Comparison of ENCODE assay signal across 9 cellular contexts in the genomic region with DNA sequence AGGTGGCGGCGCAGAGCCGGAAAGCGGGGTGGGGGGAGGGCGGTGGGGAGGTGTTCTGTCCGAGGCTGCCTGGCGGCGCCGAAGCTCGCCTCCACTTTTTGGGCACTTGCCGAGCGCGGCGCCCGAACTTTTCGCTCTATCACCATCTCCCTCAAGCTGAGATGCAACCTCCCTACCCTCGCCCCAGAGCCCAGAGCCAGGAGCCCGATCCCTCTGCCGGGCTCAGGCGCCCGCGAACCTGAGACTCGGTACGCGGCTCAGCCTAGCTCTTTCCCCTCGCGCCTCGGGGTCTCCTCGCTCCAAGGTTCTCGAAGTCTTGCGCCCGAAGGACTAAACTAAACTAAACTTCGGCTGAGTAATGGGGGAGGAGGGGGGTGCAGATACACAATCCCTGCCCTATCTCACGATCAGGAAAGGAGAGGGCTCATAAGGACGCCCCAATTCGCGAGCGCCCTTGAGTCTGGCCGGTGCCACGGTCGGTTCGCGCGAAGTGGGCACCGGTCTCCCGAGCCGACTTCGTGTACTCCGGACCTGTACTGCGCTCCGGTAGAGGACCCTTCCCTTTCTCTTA. TPM values are rescaled to one million over a fixed set of nuclear protein-coding genes. Genes with fewer than 3 reads are reported as not detected.
DNase-seq lines count a peak whose midpoint lies in the region; ATAC-seq, FAIRE-seq and TF ChIP-seq lines count a peak whose summit lies in the region.
"Had no signal": no experiment of that assay in that cellular context is flagged by ENCODE, and none has a peak within 500 bp of the region (broad histone marks: within the 10 kb centered on the region; RNA-seq: fewer than 3 reads in every experiment).

No MANE protein-coding gene starts in this region.

- H2BK5ac ChIP-seq in H1 (ENCODE audit: low read depth, low read length), result peak overlapping the region; percentile 80

- DNase-seq in Right ventricle myocardium inferior (ENCODE audit: missing footprints) (peak; percentile 53), left cardiac atrium (no peak), H1 (ENCODE audit: low read depth in 1 of 2, low spot score in 2 of 2) (peak in 1 of 2 experiments; percentile 78), NCI-H446 treated with DMSO at 0.1 percent for 48 hours (lab: John Stamatoyannopoulos, UW) (no peak), islet precursor cell (no peak), pons (ENCODE audit: low spot score) (no peak)

- H2AFZ ChIP-seq in H1 (ENCODE audit: low read length), result no peak overlapping the region

- TF ChIP-seq EP300 in H1 (IDR thresholded peaks at IDR 0.05; ENCODE audit: borderline replicate concordance in 1 of 2, low read depth in 2 of 2, low read length in 2 of 2), result no peak

- peak overlapping the region; percentile 80; the same call in 1 of the 2 replicates for H2BK20ac ChIP-seq in H1 (ENCODE audit: low read length)

- peak overlapping the region; percentile 94 to 99 for H3K4me2 ChIP-seq in H1 (ENCODE audit: insufficient read depth in 1 of 2, low read depth in 2 of 2, low read length in 2 of 2)

- no peak overlapping the region for H3K23ac ChIP-seq in H1 (ENCODE audit: insufficient read length)

- peaks cover 8 to 27% (median 14%) of the 10 kb centered on the region in 4 experiments; a peak in 6 of 7 replicates for H3K4me1 ChIP-seq in H1 (replicated peaks in 1 of 4; ENCODE audit: control insufficient read depth in 3 of 4, insufficient read depth in 4 of 4, low read length in 3 of 4)
- H3K4me1 ChIP-seq in mucosa of rectum (ENCODE audit: control insufficient read depth in 2 of 2, insufficient read depth in 2 of 2, low read length in 2 of 2), result no peaks in the 10 kb centered on the region

- FAIRE-seq in H1 (lab: Jason Lieb, UNC), result no peak

- H3K27ac ChIP-seq in H1 (ENCODE audit: low read depth, low read length) (peak overlapping the region; percentile 75), mucosa of rectum (ENCODE audit: low read depth in 2 of 2, low read length in 2 of 2) (peak overlapping the region; percentile 61 to 66)

- ATAC-seq in Right ventricle myocardium inferior, result no peak
- no peak for ATAC-seq in left cardiac atrium
- no peak for ATAC-seq in HG03354 (IDR thresholded peaks at IDR 0.05; ENCODE audit: poor library complexity, severe bottlenecking, unreplicated experiment)
- ATAC-seq: Panc1 had no signal

- TF ChIP-seq POLR2A in H1 (IDR thresholded peaks at IDR 0.05; ENCODE audit: control extremely low read depth in 1 of 2, low read depth in 2 of 2, low read length in 2 of 2), result no peak; a peak in 1 of 3 replicates

- TF ChIP-seq RAD21 in H1 (IDR thresholded peaks at IDR 0.05 in 1 of 2, conservative IDR thresholded peaks at IDR 0.05 in 1 of 2; ENCODE audit: low read depth in 2 of 2, low read length in 2 of 2), result no peak

- intact Hi-C loops in Right ventricle myocardium inferior (cut with DNase I) (no loop called here), left cardiac atrium (cut with DNase I) (no loop called here)

- peak overlapping the region; percentile 2 for H2BK120ac ChIP-seq in H1 (replicated peaks; ENCODE audit: low read depth, low read length)

- peaks cover 3 to 31% (median 15%) of the 10 kb centered on the region in 4 experiments; a peak in 6 of 7 replicates for H3K27me3 ChIP-seq in H1 (replicated peaks in 1 of 4; ENCODE audit: control insufficient read depth in 3 of 4, extremely low read depth in 1 of 4, insufficient read depth in 3 of 4, low read length in 3 of 4)
- peaks cover 0 to 20% of the 10 kb centered on the region in 2 donors for H3K27me3 ChIP-seq in mucosa of rectum (ENCODE audit: control insufficient read depth in 2 of 2, insufficient read depth in 2 of 2, low read length in 2 of 2)

- H2BK15ac ChIP-seq in H1 (ENCODE audit: low read length), result peak overlapping the region; percentile 72; the same call in 1 of the 2 replicates

- TF ChIP-seq CTCF in H1 (IDR thresholded peaks at IDR 0.05; ENCODE audit: control extremely low read depth in 1 of 3, insufficient read depth in 1 of 3, low read depth in 1 of 3, low read length in 3 of 3), result no peak

- 0% methylated on average over 35 of the region's 51 CpGs; no CpG with 5 or more reads in 1 of the 2 experiments for WGBS in H1 (ENCODE audit: extremely low coverage in 1 of 2, insufficient coverage in 1 of 2, insufficient read length in 1 of 2, insufficient replicate concordance in 2 of 2, low coverage in 1 of 2, low lambda C conversion rate in 2 of 2, missing lambda C conversion rate in 1 of 2), 2 experiments

- H2BK12ac ChIP-seq in H1 (ENCODE audit: low read depth, low read length), result peak overlapping the region; percentile 97

- POLR2A ChIA-PET in H1 (lab: Charles Lee; ENCODE audit: partially characterized antibody), result interaction anchor here (0.5 to 3.3 kb wide), 24 partner anchors 9 to 962 kb away, joined by 3 to 33 read pairs (median 4); no protein-coding TSS in a partner anchor

- CTCF ChIA-PET in H1 (lab: Charles Lee; ENCODE audit: partially characterized antibody), result interaction anchor here (0.6 to 1.9 kb wide), 4 partner anchors 171 to 1291 kb away, joined by 3 to 5 read pairs (median 4); no protein-coding TSS in a partner anchor

- H3K79me2 ChIP-seq in H1 (ENCODE audit: control insufficient read depth in 1 of 2, insufficient read depth in 2 of 2, low read length in 2 of 2), result peaks cover 22 to 33% of the 10 kb centered on the region in 2 experiments

- H3K14ac ChIP-seq in H1 (ENCODE audit: insufficient read length), result peak overlapping the region; percentile 54

- H3K9ac ChIP-seq in H1 (replicated peaks in 1 of 4; ENCODE audit: extremely low read depth in 1 of 4, low read depth in 3 of 4, low read length in 3 of 4) (peak overlapping the region; percentile 63 to 90 (median 82)), mucosa of rectum (ENCODE audit: low read depth in 1 of 2, low read length in 2 of 2) (peak overlapping the region; percentile 32 to 55)

- H3K4me3 ChIP-seq in H1 (ENCODE audit: extremely low read depth in 1 of 4, insufficient read depth in 2 of 4, low read depth in 3 of 4, low read length in 4 of 4), result peak overlapping the region; percentile 76 to 100 (median 84)
- peak overlapping the region; percentile 19 to 60 for H3K4me3 ChIP-seq in mucosa of rectum (ENCODE audit: low read length in 2 of 2)

- H4K5ac ChIP-seq in H1 (ENCODE audit: insufficient read length, low read depth, low read length), result peak overlapping the region; percentile 49

- peak overlapping the region; percentile 96 for H3K18ac ChIP-seq in H1 (ENCODE audit: extremely low read depth, low read length)

- no peaks in the 10 kb centered on the region for H4K20me1 ChIP-seq in H1 (replicated peaks in 1 of 2; ENCODE audit: control insufficient read depth in 1 of 2, insufficient read depth in 2 of 2, low read length in 2 of 2)

- peak overlapping the region; percentile 97 for H4K91ac ChIP-seq in H1 (replicated peaks; ENCODE audit: insufficient read length, low read length)

- H3K36me3 ChIP-seq in H1 (ENCODE audit: control insufficient read depth in 2 of 4, insufficient read depth in 4 of 4, low read length in 3 of 4), result peaks cover 0 to 13% (median 0%) of the 10 kb centered on the region in 4 experiments; a peak in 1 of 8 replicates
- H3K36me3 ChIP-seq in mucosa of rectum (ENCODE audit: control insufficient read depth in 2 of 2, insufficient read depth in 2 of 2, low read length in 2 of 2), result no peaks in the 10 kb centered on the region

- H2AK5ac ChIP-seq in H1 (ENCODE audit: low read depth, low read length), result peak overlapping the region; percentile 98

- peak overlapping the region; percentile 83 for H3K56ac ChIP-seq in H1 (replicated peaks; ENCODE audit: insufficient read length, low read depth, low read length)

- peak overlapping the region; percentile 89 for H3K4ac ChIP-seq in H1 (replicated peaks; ENCODE audit: insufficient read length, low read depth, low read length)

- H3K9me3 ChIP-seq in H1 (ENCODE audit: insufficient read depth in 2 of 2, low read depth in 1 of 2, low read length in 1 of 2) (no peaks in the 10 kb centered on the region), mucosa of rectum (ENCODE audit: control insufficient read depth in 2 of 2, low read length in 2 of 2) (no peaks in the 10 kb centered on the region)

- H3K23me2 ChIP-seq in H1 (ENCODE audit: low read depth, low read length), result peaks cover 39% of the 10 kb centered on the region

- H3K79me1 ChIP-seq in H1 (ENCODE audit: low read depth, low read length), result no peaks in the 10 kb centered on the region; the same call in 1 of the 2 replicates

- H4K8ac ChIP-seq in H1 (ENCODE audit: extremely low read depth, insufficient read depth, low read length), result peak overlapping the region; percentile 88

TF ChIP-seq in H1, 55 proteins besides CTCF, POLR2A, EP300 and RAD21:
- TF ChIP-seq GABPA (IDR thresholded peaks at IDR 0.05; ENCODE audit: borderline replicate concordance, insufficient read depth, low read length), result no peak
- no peak for TF ChIP-seq SRF (IDR thresholded peaks at IDR 0.05; ENCODE audit: low read depth, low read length)
- peak; percentile 17 for TF ChIP-seq EZH2 (IDR thresholded peaks at IDR 0.05; ENCODE audit: low read depth, low read length, severe bottlenecking)
- TF ChIP-seq SUZ12 (IDR thresholded peaks at IDR 0.05; ENCODE audit: low read length), result peak; percentile 49
- TF ChIP-seq KDM4A (IDR thresholded peaks at IDR 0.05; ENCODE audit: low read depth, low read length, severe bottlenecking), result peak; percentile 38
- TF ChIP-seq POU5F1 (IDR thresholded peaks at IDR 0.05; ENCODE audit: low read depth, low read length), result no peak

RNA-seq across cellular contexts. Expression of a gene that starts 1.7 kb away (rescaled TPM):
- total RNA-seq in Right ventricle myocardium inferior, result 0.08 TPM
- total RNA-seq in left cardiac atrium, result 1 to 10 TPM in 1 of 2 donors, under 1 TPM in 1; 0.29 to 4.6 TPM
- 54.3 and 56.8 TPM in 2 replicates for total RNA-seq in H1 (2021; fragmentation: NEBNext Ultra II Directional; extraction: Animal tissue kit (Norgen Biotek cat#: 25700))
- polyA plus RNA-seq in H1 (2011; rRNA removed), result 33.7 and 40.5 TPM in 2 replicates
- polyA plus RNA-seq in H1 (2011; cell fraction: cytosol; rRNA removed), result 29.6 TPM
- polyA plus RNA-seq in H1 (2011; cell fraction: nucleus; rRNA removed), result 55.1 TPM
- 44.6 to 47.3 TPM (median 46.1 TPM) in 4 replicates for polyA plus RNA-seq in H1 (2012, experiment 1 of 2)
- polyA plus RNA-seq in H1 (2012, experiment 2 of 2), result 9.7 TPM
- 31.3 TPM for polyA plus RNA-seq in H1 (2013, experiment 1 of 2)
- 31.7 TPM for polyA plus RNA-seq in H1 (2013, experiment 2 of 2)
- 39.5 and 43.2 TPM in 2 replicates for polyA minus RNA-seq in H1 (2011; rRNA and poly(A)+ RNA removed)
- polyA minus RNA-seq in H1 (2011; cell fraction: cytosol; rRNA and poly(A)+ RNA removed), result 29.9 TPM
- 19.5 TPM for polyA minus RNA-seq in H1 (2011; cell fraction: nucleus; rRNA and poly(A)+ RNA removed)
